ENCODE assay signal across 27 cellular contexts in the genomic region with DNA sequence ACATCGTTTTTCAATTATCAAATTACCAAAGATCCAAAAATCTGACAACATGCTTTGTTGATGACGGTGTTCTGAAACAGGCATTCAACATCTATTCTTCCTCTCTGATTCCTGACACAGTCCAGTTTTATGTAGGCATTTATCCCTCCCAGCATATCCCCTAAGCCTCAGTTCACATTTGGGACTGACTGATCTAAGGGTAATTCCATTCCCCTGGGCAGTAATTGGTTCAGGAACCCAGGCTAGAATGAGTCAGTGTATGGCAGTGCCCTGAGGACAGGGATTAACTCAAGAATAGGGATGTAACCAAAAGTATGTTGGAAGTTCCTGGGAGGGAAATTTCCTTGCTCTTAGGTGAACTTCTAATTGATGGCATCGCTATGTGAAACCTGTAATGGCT. TPM values are rescaled to one million over a fixed set of nuclear protein-coding genes. Genes with fewer than 3 reads are reported as not detected.
DNase-seq lines count a peak whose midpoint lies in the region; ATAC-seq and TF ChIP-seq lines count a peak whose summit lies in the region.
"Had no signal": no experiment of that assay in that cellular context is flagged by ENCODE, and none has a peak within 500 bp of the region (broad histone marks: within the 10 kb centered on the region; RNA-seq: fewer than 3 reads in every experiment).

No MANE protein-coding gene starts in this region.

- H2AFZ ChIP-seq in GM23248 (peak overlapping the region; percentile 20; the same call in 1 of the 2 replicates), mesenchymal stem cell (ENCODE audit: low read depth, low read length) (no peak overlapping the region)

- H3K9me2 ChIP-seq in GM23248 (ENCODE audit: insufficient read depth) = no peaks in the 10 kb centered on the region

- H3K18ac ChIP-seq in mesenchymal stem cell (ENCODE audit: low read depth in 1 of 2, low read length in 2 of 2) = peak overlapping the region in 1 of 2 experiments; percentile 58

- no peak overlapping the region for H4K8ac ChIP-seq in mesenchymal stem cell (ENCODE audit: low read length)

- no peak overlapping the region for H2BK5ac ChIP-seq in mesenchymal stem cell (ENCODE audit: low read depth, low read length, poor library complexity, severe bottlenecking)

- no peaks in the 10 kb centered on the region for H3K79me1 ChIP-seq in mesenchymal stem cell (replicated peaks; ENCODE audit: low read length, poor library complexity, severe bottlenecking)

- no peak overlapping the region for H3K14ac ChIP-seq in mesenchymal stem cell (ENCODE audit: low read length in 2 of 2)

- no peak for TF ChIP-seq CTCF in ascending aorta (IDR thresholded peaks at IDR 0.05)
- TF ChIP-seq CTCF in RWPE1 (conservative IDR thresholded peaks at IDR 0.05; ENCODE audit: low read depth) = no peak

- no peaks in the 10 kb centered on the region for H3K79me2 ChIP-seq in GM23248 (ENCODE audit: insufficient read depth)

- peaks cover 36% of the 10 kb centered on the region for H3F3A ChIP-seq in GM23248 (ENCODE audit: insufficient read depth)

- H3K4me3 ChIP-seq in GM23248 = peak overlapping the region; percentile 13; the same call in 1 of the 2 replicates
- peak overlapping the region in 1 of 2 donors; percentile 3 for H3K4me3 ChIP-seq in ascending aorta
- H3K4me3 ChIP-seq in mesenchymal stem cell (ENCODE audit: insufficient read depth in 1 of 2, low read depth in 1 of 2, low read length in 2 of 2) = peak overlapping the region in 1 of 2 experiments; percentile 38
- H3K4me3 ChIP-seq in stomach smooth muscle (ENCODE audit: low read length in 2 of 2) = peak overlapping the region in 1 of 2 donors; percentile 47
- H3K4me3 ChIP-seq: SJCRH30, spleen had no signal

- H4K91ac ChIP-seq in mesenchymal stem cell (ENCODE audit: low read length) = no peak overlapping the region

- H3K36me3 ChIP-seq in GM23248 (ENCODE audit: low read depth) (no peaks in the 10 kb centered on the region), ascending aorta (no peaks in the 10 kb centered on the region), mesenchymal stem cell (ENCODE audit: control insufficient read depth in 1 of 2, insufficient read depth in 2 of 2, low read depth in 1 of 2, low read length in 2 of 2) (no peaks in the 10 kb centered on the region), stomach smooth muscle (ENCODE audit: control insufficient read depth in 2 of 2, insufficient read depth in 2 of 2, low read length in 2 of 2) (no peaks in the 10 kb centered on the region)
- H3K36me3 ChIP-seq: SJCRH30, spleen had no signal

- ATAC-seq in HG02970 (IDR thresholded peaks at IDR 0.05; ENCODE audit: low FRiP score, unreplicated experiment) = no peak
- ATAC-seq: activated CD4-positive, CD25-positive, alpha-beta regulatory T cell treated with anti-CD3 and anti-CD28 coated beads, Interleukin-2, amount 50 U/mL, for 24 hours; activated CD8-positive, alpha-beta T cell treated with anti-CD3 and anti-CD28 coated beads, Interleukin-2, amount 10 ng/mL, durations not matched to agents 7 days and 5 days; naive thymus-derived CD4-positive, alpha-beta T cell; stimulated activated naive B cell treated with anti-CD40 and anti-IgM and Interleukin-4, amounts not matched to agents 10 μg/mL and 1 μg/mL and 100 μg/mL, for 72 hours; T-cell had no signal

- POLR2A ChIA-PET in RWPE1 (lab: Yijun Ruan, JAX; ENCODE audit: low non-redundant PET) = no interaction called here

- H3K4me2 ChIP-seq in GM23248 (ENCODE audit: unreplicated experiment) (peak overlapping the region; percentile 27), mesenchymal stem cell (ENCODE audit: low read length, poor library complexity, severe bottlenecking) (no peak overlapping the region)

- H2BK15ac ChIP-seq in mesenchymal stem cell (ENCODE audit: low read depth, poor library complexity, severe bottlenecking) = no peak overlapping the region

- peak; percentile 45 for DNase-seq in GM23248
- no peak for DNase-seq in ascending aorta (ENCODE audit: low spot score in 2 of 2)
- peak; percentile 35 for DNase-seq in mesenchymal stem cell
- DNase-seq in RWPE1 (ENCODE audit: low spot score) = no peak
- no peak for DNase-seq in mucosa of gallbladder (ENCODE audit: low spot score)
- DNase-seq in activated T-cell treated with anti-CD3 and anti-CD28 coated beads, Interleukin-2, amount 50 U/mL, for 48 hours = no peak
- DNase-seq: activated CD8-positive, alpha-beta T cell treated with anti-CD3 and anti-CD28 coated beads, Interleukin-2, amount 10 ng/mL, durations not matched to agents 7 days and 5 days; activated naive CD4-positive, alpha-beta T cell; amygdala; CD4-positive, CD25-positive, alpha-beta regulatory T cell; central memory CD4-positive, alpha-beta T cell; Karpas-422; left cardiac atrium; naive thymus-derived CD4-positive, alpha-beta T cell; NCI-H1048; NCI-H1694 treated with DMSO at 0.1 percent for 48 hours; NCI-H2171 treated with DMSO at 0.1 percent for 48 hours; NCI-H524; nucleus accumbens; spleen; stimulated activated CD4-positive, alpha-beta T cell treated with anti-CD3 and anti-CD28 coated beads, Interleukin-4, amount 100 ng/mL, for 24 hours; stimulated activated naive B cell treated with anti-CD40 and anti-IgM and Interleukin-4, amounts not matched to agents 10 μg/mL and 1 μg/mL and 100 μg/mL, for 72 hours; T-cell had no signal

- H3K23ac ChIP-seq in mesenchymal stem cell (ENCODE audit: low read length in 2 of 2) = no peak overlapping the region

- no peak overlapping the region for H2BK12ac ChIP-seq in mesenchymal stem cell (ENCODE audit: low read length in 2 of 2)

- peak overlapping the region; percentile 51 for H2AK5ac ChIP-seq in mesenchymal stem cell (ENCODE audit: low read length, severe bottlenecking)

- H3K27me3 ChIP-seq in GM23248 (replicated peaks; ENCODE audit: insufficient read depth) (no peaks in the 10 kb centered on the region), ascending aorta (no peaks in the 10 kb centered on the region), mesenchymal stem cell (ENCODE audit: control insufficient read depth in 1 of 2, insufficient read depth in 1 of 2, low read length in 2 of 2) (no peaks in the 10 kb centered on the region), stomach smooth muscle (ENCODE audit: control insufficient read depth in 1 of 2, insufficient read depth in 2 of 2, low read length in 2 of 2) (no peaks in the 10 kb centered on the region)
- H3K27me3 ChIP-seq: SJCRH30 had no signal

- H3K27ac ChIP-seq in GM23248 (peak overlapping the region; percentile 74), ascending aorta (peak overlapping the region; percentile 6 to 62), mesenchymal stem cell (ENCODE audit: low read length, poor library complexity, severe bottlenecking) (no peak overlapping the region), stomach smooth muscle (ENCODE audit: low read length) (peak overlapping the region; percentile 84), RWPE1 (no peak overlapping the region)
- H3K27ac ChIP-seq: SJCRH30, spleen had no signal

- intact Hi-C loops in ascending aorta (cut with DNase I) = loop anchor here (2.0 kb wide), 1 partner anchor 80 kb away; no protein-coding TSS in a partner anchor

- no peak overlapping the region for H2BK120ac ChIP-seq in mesenchymal stem cell (ENCODE audit: low read depth, low read length)

- H3K9ac ChIP-seq in GM23248 (peak overlapping the region; percentile 25; the same call in 1 of the 2 replicates), mesenchymal stem cell (ENCODE audit: low read length) (peak overlapping the region; percentile 7), stomach smooth muscle (ENCODE audit: low read length in 2 of 2) (peak overlapping the region in 1 of 2 donors; percentile 50)

- H4K20me1 ChIP-seq in GM23248 (ENCODE audit: insufficient read depth) = no peaks in the 10 kb centered on the region

- CTCF ChIA-PET in RWPE1 (lab: Yijun Ruan, JAX) = no interaction called here

- WGBS in GM23248 (ENCODE audit: low coverage in 1 of 2, low lambda C conversion rate in 2 of 2, missing lambda C conversion rate in 2 of 2), 2 experiments = 26 to 27% methylated on average over 3 of the region's 3 CpGs
- 98% methylated on average over 3 of the region's 3 CpGs for WGBS in mesenchymal stem cell

- H3K4ac ChIP-seq in mesenchymal stem cell (ENCODE audit: low read depth in 1 of 2, low read length in 2 of 2) = no peak overlapping the region

- H3K9me3 ChIP-seq in GM23248 (ENCODE audit: low read depth) (no peaks in the 10 kb centered on the region), ascending aorta (no peaks in the 10 kb centered on the region), mesenchymal stem cell (ENCODE audit: control insufficient read depth, low read length) (no peaks in the 10 kb centered on the region), stomach smooth muscle (ENCODE audit: control insufficient read depth in 2 of 2, low read length in 2 of 2) (no peaks in the 10 kb centered on the region)
- H3K9me3 ChIP-seq: SJCRH30, spleen had no signal

- peaks cover 57% of the 10 kb centered on the region for H3K4me1 ChIP-seq in GM23248 (ENCODE audit: insufficient read depth)
- peaks cover 7 to 18% of the 10 kb centered on the region in 2 donors for H3K4me1 ChIP-seq in ascending aorta
- peaks cover 7% of the 10 kb centered on the region for H3K4me1 ChIP-seq in mesenchymal stem cell (ENCODE audit: control insufficient read depth, insufficient read depth, low read depth, low read length)
- peaks cover 24% of the 10 kb centered on the region for H3K4me1 ChIP-seq in stomach smooth muscle (ENCODE audit: control insufficient read depth, insufficient read depth, low read length)

- in situ Hi-C loops in GM23248 (cut with MboI) = no loop called here

RNA-seq across cellular contexts. Expression of gene PCNX1, which starts 10.3 kb away (rescaled TPM):
- total RNA-seq in GM23248 (2014; rRNA removed; shearing (Covaris generic)) = 32.5 and 33.5 TPM in 2 replicates
- polyA plus RNA-seq in GM23248 (2016; fragmentation: Nextera tagmentation; extraction: Ambion mirVana) = 4.8 and 6.9 TPM in 2 replicates
- total RNA-seq in ascending aorta = 73.1 TPM
- polyA plus RNA-seq in mesenchymal stem cell (2013, experiment 1 of 2) = 23.8 TPM
- polyA plus RNA-seq in mesenchymal stem cell (2013, experiment 2 of 2) = 22.4 TPM
- total RNA-seq in mucosa of gallbladder = 42.6 TPM

Comparison
In these comparisons a context has a peak if more than half of its experiments do, and no peak if none do; other contexts are left out.
1. DNase-seq: peak in GM23248 (single experiment) and mesenchymal stem cell (single experiment); none in ascending aorta (0 of 2), RWPE1 (single experiment), mucosa of gallbladder (single experiment) and activated T-cell treated with anti-CD3 and anti-CD28 coated beads, Interleukin-2, amount 50 U/mL, for 48 hours (0 of 2).
2. H3K27ac ChIP-seq: peak in GM23248 (single experiment), ascending aorta (2 of 2) and stomach smooth muscle (single experiment); none in mesenchymal stem cell (single experiment) and RWPE1 (single experiment).